In genomic region chr19:45691516-45692186, GRCh38 we compare ENCODE assay signal across 8 cellular contexts. TPM values are rescaled to one million over a fixed set of nuclear protein-coding genes. Genes with fewer than 3 reads are reported as not detected.
A peak's percentile ranks its signal among the peaks of the same experiment; 100 is the strongest.
DNase-seq lines count a peak whose midpoint lies in the region; ATAC-seq lines count a peak whose summit lies in the region.

SNRPD2 (minus strand) TSS chr19:45691953; CDS start chr19:45691888, 65 bp downstream.

- no peaks in the 10 kb centered on the region for H3K9me3 ChIP-seq in NT2/D1 (ENCODE audit: insufficient read depth, low read length)

- DNase-seq in Caki2 (ENCODE audit: low read depth), result peak; percentile 98
- peak; percentile 100 for DNase-seq in HT-29 (ENCODE audit: low spot score)
- DNase-seq in NT2/D1 (ENCODE audit: low read depth, low spot score), result peak; percentile 82
- DNase-seq in activated CD8-positive, alpha-beta memory T cell treated with anti-CD3 and anti-CD28 coated beads, Interleukin-2, amount 50 U/mL, for 4 hours, result peak; percentile 87
- peak; percentile 79 for DNase-seq in epidermal melanocyte (ENCODE audit: insufficient read length, low spot score)
- DNase-seq in middle frontal gyrus (ENCODE audit: extremely low spot score, low spot score), result peak; percentile 90
- DNase-seq in stimulated activated CD8-positive, alpha-beta memory T cell treated with anti-CD3 and anti-CD28 coated beads, Interleukin-2, amount 100 ng/mL, for 1 hour (ENCODE audit: low read depth in 2 of 2), result peak; percentile 85 to 89

- no peaks in the 10 kb centered on the region for H3K27me3 ChIP-seq in NT2/D1 (ENCODE audit: insufficient read depth, insufficient read length)

- H3K36me3 ChIP-seq in NT2/D1 (ENCODE audit: insufficient read depth, insufficient read length, low read length), result peaks cover 49% of the 10 kb centered on the region

- in situ Hi-C loops in Caki2 (cut with HindIII; ENCODE audit: low pct_unique_long_range_greater_than_20kb, low sequenced_read_pairs), result no loop called here

- H3K4me3 ChIP-seq in NT2/D1 (ENCODE audit: insufficient read length, low read depth), result peak within 1 kb of the TSS; percentile 88

- peak within 1 kb of the TSS; percentile 97 for H3K9ac ChIP-seq in NT2/D1 (ENCODE audit: insufficient read length, low read depth)

- ATAC-seq in GM21360 (IDR thresholded peaks at IDR 0.05; ENCODE audit: unreplicated experiment), result peak; percentile 43

- peaks cover 2% of the 10 kb centered on the region for H3K4me1 ChIP-seq in NT2/D1 (ENCODE audit: insufficient read depth, insufficient read length)

RNA-seq across cellular contexts. Expression of gene SNRPD2, which starts in this region (rescaled TPM):
- 578 and 718 TPM in 2 replicates for total RNA-seq in Caki2 (2014; rRNA removed; shearing (Covaris generic); ENCODE audit: low replicate concordance)
- 802 and 867 TPM in 2 replicates for total RNA-seq in HT-29 (2014; rRNA removed; shearing (Covaris generic))

Comparison
In these comparisons a context has a peak if more than half of its experiments do, and no peak if none do; other contexts are left out.
1. Peak in every context shown above with its lines: DNase-seq, ATAC-seq and H3K4me3 ChIP-seq.